ENCODE assay signal across 27 cellular contexts in genomic region chr20:44410583-44411019, GRCh38. TPM values are rescaled to one million over a fixed set of nuclear protein-coding genes. Genes with fewer than 3 reads are reported as not detected.
DNase-seq lines count a peak whose midpoint lies in the region; ATAC-seq, FAIRE-seq and TF ChIP-seq lines count a peak whose summit lies in the region.
"Had no signal": no experiment of that assay in that cellular context is flagged by ENCODE, and none has a peak within 500 bp of the region (broad histone marks: within the 10 kb centered on the region; RNA-seq: fewer than 3 reads in every experiment).

No MANE protein-coding gene starts in this region.

- intact Hi-C loops in body of pancreas (cut with DNase I) (no loop called here), right lobe of liver (cut with DNase I) (no loop called here)

- no peaks in the 10 kb centered on the region for H3K27me3 ChIP-seq in body of pancreas
- no peaks in the 10 kb centered on the region for H3K27me3 ChIP-seq in right lobe of liver
- H3K27me3 ChIP-seq: SJSA1 had no signal

- TF ChIP-seq POLR2A in body of pancreas (IDR thresholded peaks at IDR 0.05) (no peak), right lobe of liver (IDR thresholded peaks at IDR 0.05) (no peak)

- WGBS in body of pancreas, 2 donors: 79 to 82% methylated on average over 2 of the region's 2 CpGs
- WGBS in right lobe of liver (ENCODE audit: insufficient coverage, low coverage, low lambda C conversion rate, missing lambda C conversion rate): 17% methylated on average over 1 of the region's 2 CpGs

- TF ChIP-seq CTCF in body of pancreas (IDR thresholded peaks at IDR 0.05) (no peak), right lobe of liver (IDR thresholded peaks at IDR 0.05) (no peak), progenitor cell of endocrine pancreas (IDR thresholded peaks at IDR 0.05; ENCODE audit: unreplicated experiment) (no peak)

- no peak overlapping the region for H3K4me3 Mint-ChIP-seq in progenitor cell of endocrine pancreas (ENCODE audit: low read depth)
- H3K4me3 Mint-ChIP-seq: GM23338 had no signal

- peak overlapping the region; percentile 73 for H3K27ac Mint-ChIP-seq in progenitor cell of endocrine pancreas
- H3K27ac Mint-ChIP-seq: CD8-positive, alpha-beta memory T cell; GM23338 had no signal

- DNase-seq in HTR-8/SVneo (ENCODE audit: insufficient read length, low spot score) (no peak), body of pancreas (no peak), right lobe of liver (no peak), progenitor cell of endocrine pancreas (ENCODE audit: low spot score, unreplicated experiment) (no peak), NOMO-1 (lab: John Stamatoyannopoulos, UW; ENCODE audit: unreplicated experiment in 2 of 2) (no peak)
- no peak for DNase-seq in activated CD4-positive, alpha-beta T cell treated with anti-CD3 and anti-CD28 coated beads for 48 hours
- DNase-seq: KBM-7; NCI-H1092 treated with DMSO at 0.1 percent for 48 hours; NCI-H146; NCI-H2029 treated with DMSO at 0.1 percent for 48 hours; NCI-H226; NCI-H510A treated with DMSO at 0.1 percent for 48 hours; NCI-H748 treated with DMSO at 0.1 percent for 48 hours; NK-92 treated with Interleukin-12 subunit alpha and Interleukin-12 subunit beta, amount 100 ng/mL, for 24 hours had no signal

- H3K27me3 Mint-ChIP-seq in progenitor cell of endocrine pancreas: peaks cover 11% of the 10 kb centered on the region

- peaks cover 23% of the 10 kb centered on the region for H3K4me1 Mint-ChIP-seq in progenitor cell of endocrine pancreas (ENCODE audit: low read depth)
- H3K4me1 Mint-ChIP-seq: CD8-positive, alpha-beta memory T cell had no signal

- H3K27ac ChIP-seq in body of pancreas: peak overlapping the region in 3 of 4 donors; percentile 15 to 55 (median 24)
- peak overlapping the region; percentile 90 to 93 (median 92) for H3K27ac ChIP-seq in right lobe of liver
- H3K27ac ChIP-seq: C4-2B had no signal

- no peak overlapping the region for H3K4me3 ChIP-seq in body of pancreas
- peak overlapping the region in 1 of 3 donors; percentile 12 for H3K4me3 ChIP-seq in right lobe of liver
- H3K4me3 ChIP-seq: GM23338, SJSA1 had no signal

- peak; percentile 36 for FAIRE-seq in HTR-8/SVneo (lab: Jason Lieb, UNC)
- FAIRE-seq: A204.1, G401.6, GM12892, RCC 7860 had no signal

- peaks cover 0 to 6% of the 10 kb centered on the region in 2 donors for H3K36me3 ChIP-seq in body of pancreas (replicated peaks in 1 of 2; ENCODE audit: insufficient read depth in 1 of 2, low read depth in 2 of 2)
- peaks cover 0 to 57% (median 29%) of the 10 kb centered on the region in 4 donors for H3K36me3 ChIP-seq in right lobe of liver
- H3K36me3 ChIP-seq: SJSA1 had no signal

- ATAC-seq in body of pancreas (no peak), right lobe of liver (peak; percentile 1 to 5 (median 2)), HG03280 (IDR thresholded peaks at IDR 0.05; ENCODE audit: unreplicated experiment) (no peak), HG03196 (IDR thresholded peaks at IDR 0.05; ENCODE audit: unreplicated experiment) (no peak)
- ATAC-seq: GM23338, HCT116, Right ventricle myocardium inferior had no signal

- H3K9me3 ChIP-seq in body of pancreas: no peaks in the 10 kb centered on the region
- H3K9me3 ChIP-seq in right lobe of liver: no peaks in the 10 kb centered on the region
- H3K9me3 ChIP-seq: SJSA1 had no signal

- no peaks in the 10 kb centered on the region for H3K9me3 Mint-ChIP-seq in progenitor cell of endocrine pancreas (ENCODE audit: low read depth)
- H3K9me3 Mint-ChIP-seq: CD8-positive, alpha-beta memory T cell; GM23338 had no signal

- H3K4me1 ChIP-seq in body of pancreas: peaks cover 23% of the 10 kb centered on the region
- H3K4me1 ChIP-seq in right lobe of liver: peaks cover 0 to 91% (median 24%) of the 10 kb centered on the region in 4 donors

- peaks cover 20% of the 10 kb centered on the region for H3K36me3 Mint-ChIP-seq in progenitor cell of endocrine pancreas (ENCODE audit: insufficient read depth)
- H3K36me3 Mint-ChIP-seq: CD8-positive, alpha-beta memory T cell had no signal

RNA-seq across cellular contexts. Expression of gene HNF4A, which starts 55.1 kb away (rescaled TPM):
- total RNA-seq in body of pancreas: 10 to 100 TPM; 28.3 to 28.5 TPM
- 100 to 1,000 TPM; 101 to 255 (median 157) TPM for total RNA-seq in right lobe of liver
- total RNA-seq in progenitor cell of endocrine pancreas: 71.1 and 72.9 TPM in 2 replicates
- total RNA-seq: CD8-positive, alpha-beta memory T cell; Daoy; GM23338; Right ventricle myocardium inferior; SJSA1 had no signal

Comparison
In these comparisons a context has a peak if more than half of its experiments do, and no peak if none do; other contexts are left out.
1. ATAC-seq: peak in right lobe of liver (4 of 4); none in body of pancreas (single experiment), HG03280 (single experiment) and HG03196 (single experiment).